In the genomic region with DNA sequence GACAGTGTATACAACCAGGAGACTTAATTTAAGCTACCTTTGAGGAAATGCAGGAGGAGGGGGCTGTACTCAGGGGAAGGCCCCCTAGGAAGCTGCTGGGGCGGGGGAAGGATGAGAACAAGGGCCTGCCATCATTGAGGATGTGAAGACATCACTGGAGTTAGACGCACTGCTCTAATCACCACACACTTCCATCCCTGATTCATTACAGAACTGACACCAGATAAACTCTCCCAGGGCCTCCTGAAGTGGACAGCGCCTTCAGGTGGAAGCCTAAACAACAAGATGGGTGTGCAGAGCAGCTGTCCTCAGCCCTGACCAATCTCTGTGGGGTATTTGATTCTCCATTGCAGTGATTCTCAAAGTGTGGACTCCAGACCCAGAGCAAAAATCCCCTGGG, we compare ENCODE assay signal across 1 cellular context.
TF ChIP-seq lines count a peak whose summit lies in the region.

No MANE protein-coding gene starts in this region.

TF ChIP-seq in WTC11, 78 proteins besides CTCF, POLR2A, EP300 and RAD21 (continued from another document):
- TF ChIP-seq, protein P1, sequence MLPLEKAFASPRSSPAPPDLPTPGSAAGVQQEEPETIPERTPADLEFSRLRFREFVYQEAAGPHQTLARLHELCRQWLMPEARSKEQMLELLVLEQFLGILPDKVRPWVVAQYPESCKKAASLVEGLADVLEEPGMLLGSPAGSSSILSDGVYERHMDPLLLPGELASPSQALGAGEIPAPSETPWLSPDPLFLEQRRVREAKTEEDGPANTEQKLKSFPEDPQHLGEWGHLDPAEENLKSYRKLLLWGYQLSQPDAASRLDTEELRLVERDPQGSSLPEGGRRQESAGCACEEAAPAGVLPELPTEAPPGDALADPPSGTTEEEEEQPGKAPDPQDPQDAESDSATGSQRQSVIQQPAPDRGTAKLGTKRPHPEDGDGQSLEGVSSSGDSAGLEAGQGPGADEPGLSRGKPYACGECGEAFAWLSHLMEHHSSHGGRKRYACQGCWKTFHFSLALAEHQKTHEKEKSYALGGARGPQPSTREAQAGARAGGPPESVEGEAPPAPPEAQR (CRISPR knock-in tag; IDR thresholded peaks at IDR 0.05) = no peak
- TF ChIP-seq, protein P2, sequence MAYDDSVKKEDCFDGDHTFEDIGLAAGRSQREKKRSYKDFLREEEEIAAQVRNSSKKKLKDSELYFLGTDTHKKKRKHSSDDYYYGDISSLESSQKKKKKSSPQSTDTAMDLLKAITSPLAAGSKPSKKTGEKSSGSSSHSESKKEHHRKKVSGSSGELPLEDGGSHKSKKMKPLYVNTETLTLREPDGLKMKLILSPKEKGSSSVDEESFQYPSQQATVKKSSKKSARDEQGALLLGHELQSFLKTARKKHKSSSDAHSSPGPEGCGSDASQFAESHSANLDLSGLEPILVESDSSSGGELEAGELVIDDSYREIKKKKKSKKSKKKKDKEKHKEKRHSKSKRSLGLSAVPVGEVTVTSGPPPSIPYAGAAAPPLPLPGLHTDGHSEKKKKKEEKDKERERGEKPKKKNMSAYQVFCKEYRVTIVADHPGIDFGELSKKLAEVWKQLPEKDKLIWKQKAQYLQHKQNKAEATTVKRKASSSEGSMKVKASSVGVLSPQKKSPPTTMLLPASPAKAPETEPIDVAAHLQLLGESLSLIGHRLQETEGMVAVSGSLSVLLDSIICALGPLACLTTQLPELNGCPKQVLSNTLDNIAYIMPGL (CRISPR knock-in tag; IDR thresholded peaks at IDR 0.05) = no peak
